In genomic region chr10:3782456-3783312, GRCh38 we compare ENCODE assay signal across 1 cellular context.
TF ChIP-seq lines count a peak whose summit lies in the region.

No MANE protein-coding gene starts in this region.

TF ChIP-seq in HepG2, 621 proteins besides CTCF, POLR2A, EP300 and RAD21 (continued from another document and continues in another):
- TF ChIP-seq ZNF687 (CRISPR knock-in tag; IDR thresholded peaks at IDR 0.05) = peak; percentile 11; the same call in 1 of the 2 replicates
- TF ChIP-seq NCOA5 (CRISPR knock-in tag; IDR thresholded peaks at IDR 0.05) = no peak
- TF ChIP-seq ZNF530 (CRISPR knock-in tag; IDR thresholded peaks at IDR 0.05; ENCODE audit: low read depth) = no peak
- TF ChIP-seq GZF1 (CRISPR knock-in tag; IDR thresholded peaks at IDR 0.05) = no peak
- TF ChIP-seq, protein P1, sequence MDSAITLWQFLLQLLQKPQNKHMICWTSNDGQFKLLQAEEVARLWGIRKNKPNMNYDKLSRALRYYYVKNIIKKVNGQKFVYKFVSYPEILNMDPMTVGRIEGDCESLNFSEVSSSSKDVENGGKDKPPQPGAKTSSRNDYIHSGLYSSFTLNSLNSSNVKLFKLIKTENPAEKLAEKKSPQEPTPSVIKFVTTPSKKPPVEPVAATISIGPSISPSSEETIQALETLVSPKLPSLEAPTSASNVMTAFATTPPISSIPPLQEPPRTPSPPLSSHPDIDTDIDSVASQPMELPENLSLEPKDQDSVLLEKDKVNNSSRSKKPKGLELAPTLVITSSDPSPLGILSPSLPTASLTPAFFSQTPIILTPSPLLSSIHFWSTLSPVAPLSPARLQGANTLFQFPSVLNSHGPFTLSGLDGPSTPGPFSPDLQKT (CRISPR knock-in tag; IDR thresholded peaks at IDR 0.05; ENCODE audit: borderline replicate concordance) = no peak
- TF ChIP-seq ARHGAP35 (CRISPR knock-in tag; IDR thresholded peaks at IDR 0.05; ENCODE audit: borderline replicate concordance) = no peak
- no peak for TF ChIP-seq ZNF549 (CRISPR knock-in tag; IDR thresholded peaks at IDR 0.05)
- peak; percentile 43; the same call in 1 of the 2 replicates for TF ChIP-seq HNF4A (CRISPR knock-in tag; IDR thresholded peaks at IDR 0.05)
- 0 out of 2 replicates have a peak, but pooled peaks have one; percentile 52 for TF ChIP-seq ZNF776 (CRISPR knock-in tag; IDR thresholded peaks at IDR 0.05)
- no peak for TF ChIP-seq ZNF761 (CRISPR knock-in tag; conservative IDR thresholded peaks at IDR 0.05)
- TF ChIP-seq SAP130 (CRISPR knock-in tag; IDR thresholded peaks at IDR 0.05; ENCODE audit: low read depth) = peak; percentile 33; the same call in 1 of the 2 replicates
- TF ChIP-seq, protein P2, sequence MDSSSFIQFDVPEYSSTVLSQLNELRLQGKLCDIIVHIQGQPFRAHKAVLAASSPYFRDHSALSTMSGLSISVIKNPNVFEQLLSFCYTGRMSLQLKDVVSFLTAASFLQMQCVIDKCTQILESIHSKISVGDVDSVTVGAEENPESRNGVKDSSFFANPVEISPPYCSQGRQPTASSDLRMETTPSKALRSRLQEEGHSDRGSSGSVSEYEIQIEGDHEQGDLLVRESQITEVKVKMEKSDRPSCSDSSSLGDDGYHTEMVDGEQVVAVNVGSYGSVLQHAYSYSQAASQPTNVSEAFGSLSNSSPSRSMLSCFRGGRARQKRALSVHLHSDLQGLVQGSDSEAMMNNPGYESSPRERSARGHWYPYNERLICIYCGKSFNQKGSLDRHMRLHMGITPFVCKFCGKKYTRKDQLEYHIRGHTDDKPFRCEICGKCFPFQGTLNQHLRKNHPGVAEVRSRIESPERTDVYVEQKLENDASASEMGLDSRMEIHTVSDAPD (CRISPR knock-in tag; IDR thresholded peaks at IDR 0.05) = no peak
- TF ChIP-seq ZNF547 (CRISPR knock-in tag; IDR thresholded peaks at IDR 0.05) = no peak
- TF ChIP-seq SMAD1 (CRISPR knock-in tag; IDR thresholded peaks at IDR 0.05; ENCODE audit: borderline replicate concordance, low read depth) = no peak
- TF ChIP-seq, protein P3, sequence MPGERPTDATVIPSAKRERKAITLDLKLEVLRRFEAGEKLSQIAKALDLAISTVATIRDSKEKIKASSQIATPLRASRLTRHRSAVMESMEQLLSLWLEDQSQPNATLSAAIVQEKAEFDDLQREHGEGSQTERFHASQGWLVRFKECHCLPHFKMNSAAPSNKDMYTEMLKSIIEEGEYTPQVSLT (CRISPR knock-in tag; IDR thresholded peaks at IDR 0.05; ENCODE audit: borderline replicate concordance, low read depth) = no peak
- peak; percentile 17; the same call in 1 of the 2 replicates for TF ChIP-seq NFKBIZ (CRISPR knock-in tag; IDR thresholded peaks at IDR 0.05)
- peak; percentile 23 for TF ChIP-seq AGO2 (optimal IDR thresholded peaks at IDR 0.05; ENCODE audit: low read depth, low read length)
- TF ChIP-seq SPEN (CRISPR knock-in tag; IDR thresholded peaks at IDR 0.05; ENCODE audit: low read depth) = 0 out of 2 replicates have a peak, but pooled peaks have one; percentile 22
- no peak; the same call in 1 of the 2 replicates for TF ChIP-seq ZNF136 (CRISPR knock-in tag; IDR thresholded peaks at IDR 0.05; ENCODE audit: low read depth)
- TF ChIP-seq NR2F2 (IDR thresholded peaks at IDR 0.05; ENCODE audit: borderline replicate concordance, low read depth) = no peak
- no peak for TF ChIP-seq ZNF205 (CRISPR knock-in tag; IDR thresholded peaks at IDR 0.05)
- no peak for TF ChIP-seq ISX (CRISPR knock-in tag; conservative IDR thresholded peaks at IDR 0.05)
- peak; percentile 21 to 36; a peak in 2 of 4 replicates for TF ChIP-seq MAFK (conservative IDR thresholded peaks at IDR 0.05 in 1 of 2, IDR thresholded peaks at IDR 0.05 in 1 of 2; ENCODE audit: low read length in 2 of 2)
- TF ChIP-seq, protein P4, sequence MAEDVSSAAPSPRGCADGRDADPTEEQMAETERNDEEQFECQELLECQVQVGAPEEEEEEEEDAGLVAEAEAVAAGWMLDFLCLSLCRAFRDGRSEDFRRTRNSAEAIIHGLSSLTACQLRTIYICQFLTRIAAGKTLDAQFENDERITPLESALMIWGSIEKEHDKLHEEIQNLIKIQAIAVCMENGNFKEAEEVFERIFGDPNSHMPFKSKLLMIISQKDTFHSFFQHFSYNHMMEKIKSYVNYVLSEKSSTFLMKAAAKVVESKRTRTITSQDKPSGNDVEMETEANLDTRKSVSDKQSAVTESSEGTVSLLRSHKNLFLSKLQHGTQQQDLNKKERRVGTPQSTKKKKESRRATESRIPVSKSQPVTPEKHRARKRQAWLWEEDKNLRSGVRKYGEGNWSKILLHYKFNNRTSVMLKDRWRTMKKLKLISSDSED (CRISPR knock-in tag; IDR thresholded peaks at IDR 0.05) = no peak
- no peak for TF ChIP-seq ZNF143 (CRISPR knock-in tag; IDR thresholded peaks at IDR 0.05)
- TF ChIP-seq ZMAT3 (CRISPR knock-in tag; conservative IDR thresholded peaks at IDR 0.05) = no peak
- TF ChIP-seq TCF12 (IDR thresholded peaks at IDR 0.05) = no peak
- 0 out of 2 replicates have a peak, but pooled peaks have one; percentile 47 for TF ChIP-seq TCF12 (CRISPR knock-in tag; IDR thresholded peaks at IDR 0.05)
- no peak for TF ChIP-seq ETS1 (CRISPR knock-in tag; IDR thresholded peaks at IDR 0.05)
- TF ChIP-seq ATM (IDR thresholded peaks at IDR 0.05; ENCODE audit: borderline replicate concordance) = no peak
- TF ChIP-seq, protein P5, sequence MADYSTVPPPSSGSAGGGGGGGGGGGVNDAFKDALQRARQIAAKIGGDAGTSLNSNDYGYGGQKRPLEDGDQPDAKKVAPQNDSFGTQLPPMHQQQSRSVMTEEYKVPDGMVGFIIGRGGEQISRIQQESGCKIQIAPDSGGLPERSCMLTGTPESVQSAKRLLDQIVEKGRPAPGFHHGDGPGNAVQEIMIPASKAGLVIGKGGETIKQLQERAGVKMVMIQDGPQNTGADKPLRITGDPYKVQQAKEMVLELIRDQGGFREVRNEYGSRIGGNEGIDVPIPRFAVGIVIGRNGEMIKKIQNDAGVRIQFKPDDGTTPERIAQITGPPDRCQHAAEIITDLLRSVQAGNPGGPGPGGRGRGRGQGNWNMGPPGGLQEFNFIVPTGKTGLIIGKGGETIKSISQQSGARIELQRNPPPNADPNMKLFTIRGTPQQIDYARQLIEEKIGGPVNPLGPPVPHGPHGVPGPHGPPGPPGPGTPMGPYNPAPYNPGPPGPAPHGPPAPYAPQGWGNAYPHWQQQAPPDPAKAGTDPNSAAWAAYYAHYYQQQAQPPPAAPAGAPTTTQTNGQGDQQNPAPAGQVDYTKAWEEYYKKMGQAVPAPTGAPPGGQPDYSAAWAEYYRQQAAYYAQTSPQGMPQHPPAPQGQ (CRISPR knock-in tag; IDR thresholded peaks at IDR 0.05; ENCODE audit: borderline replicate concordance) = no peak
- TF ChIP-seq ATF1 (CRISPR knock-in tag; IDR thresholded peaks at IDR 0.05) = no peak
- 0 out of 2 replicates have a peak, but pooled peaks have one; percentile 20 for TF ChIP-seq ELF3 (CRISPR knock-in tag; IDR thresholded peaks at IDR 0.05)
- TF ChIP-seq FOSL2 (CRISPR knock-in tag; IDR thresholded peaks at IDR 0.05) = peak; percentile 96
- TF ChIP-seq AFF4 (CRISPR knock-in tag; IDR thresholded peaks at IDR 0.05) = no peak; the same call in 1 of the 2 replicates
- TF ChIP-seq SMARCE1 (IDR thresholded peaks at IDR 0.05; ENCODE audit: borderline replicate concordance) = no peak
- TF ChIP-seq, protein P6, sequence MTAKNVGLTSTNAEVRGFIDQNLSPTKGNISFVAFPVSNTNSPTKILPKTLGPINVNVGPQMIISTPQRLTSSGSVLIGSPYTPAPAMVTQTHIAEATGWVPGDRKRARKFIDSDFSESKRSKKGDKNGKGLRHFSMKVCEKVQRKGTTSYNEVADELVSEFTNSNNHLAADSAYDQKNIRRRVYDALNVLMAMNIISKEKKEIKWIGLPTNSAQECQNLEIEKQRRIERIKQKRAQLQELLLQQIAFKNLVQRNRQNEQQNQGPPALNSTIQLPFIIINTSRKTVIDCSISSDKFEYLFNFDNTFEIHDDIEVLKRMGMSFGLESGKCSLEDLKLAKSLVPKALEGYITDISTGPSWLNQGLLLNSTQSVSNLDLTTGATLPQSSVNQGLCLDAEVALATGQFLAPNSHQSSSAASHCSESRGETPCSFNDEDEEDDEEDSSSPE (CRISPR knock-in tag; IDR thresholded peaks at IDR 0.05) = no peak
- TF ChIP-seq ZFY (CRISPR knock-in tag; IDR thresholded peaks at IDR 0.05) = no peak
- no peak for TF ChIP-seq TOPORS (CRISPR knock-in tag; IDR thresholded peaks at IDR 0.05)
- peak; percentile 38; the same call in 1 of the 2 replicates for TF ChIP-seq KDM2A (CRISPR knock-in tag; IDR thresholded peaks at IDR 0.05; ENCODE audit: borderline replicate concordance, low read depth)
- TF ChIP-seq, protein P7, sequence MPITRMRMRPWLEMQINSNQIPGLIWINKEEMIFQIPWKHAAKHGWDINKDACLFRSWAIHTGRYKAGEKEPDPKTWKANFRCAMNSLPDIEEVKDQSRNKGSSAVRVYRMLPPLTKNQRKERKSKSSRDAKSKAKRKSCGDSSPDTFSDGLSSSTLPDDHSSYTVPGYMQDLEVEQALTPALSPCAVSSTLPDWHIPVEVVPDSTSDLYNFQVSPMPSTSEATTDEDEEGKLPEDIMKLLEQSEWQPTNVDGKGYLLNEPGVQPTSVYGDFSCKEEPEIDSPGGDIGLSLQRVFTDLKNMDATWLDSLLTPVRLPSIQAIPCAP (CRISPR knock-in tag; IDR thresholded peaks at IDR 0.05; ENCODE audit: low read depth) = no peak
- no peak for TF ChIP-seq NCOR1 (IDR thresholded peaks at IDR 0.05; ENCODE audit: borderline replicate concordance, low read length)
- no peak for TF ChIP-seq ZNF652 (CRISPR knock-in tag; IDR thresholded peaks at IDR 0.05; ENCODE audit: borderline replicate concordance, low read depth)
- no peak for TF ChIP-seq ZNF382 (CRISPR knock-in tag; IDR thresholded peaks at IDR 0.05; ENCODE audit: borderline replicate concordance)
- TF ChIP-seq PHF21A (CRISPR knock-in tag; IDR thresholded peaks at IDR 0.05) = peak; percentile 25; the same call in 1 of the 2 replicates
- TF ChIP-seq RFX1 (IDR thresholded peaks at IDR 0.05) = peak; percentile 6; the same call in 1 of the 2 replicates
- TF ChIP-seq MIXL1 (CRISPR knock-in tag; IDR thresholded peaks at IDR 0.05) = 0 out of 2 replicates have a peak, but pooled peaks have one; percentile 17
